17 cellular contexts compared by ENCODE assay signal in the genomic region with DNA sequence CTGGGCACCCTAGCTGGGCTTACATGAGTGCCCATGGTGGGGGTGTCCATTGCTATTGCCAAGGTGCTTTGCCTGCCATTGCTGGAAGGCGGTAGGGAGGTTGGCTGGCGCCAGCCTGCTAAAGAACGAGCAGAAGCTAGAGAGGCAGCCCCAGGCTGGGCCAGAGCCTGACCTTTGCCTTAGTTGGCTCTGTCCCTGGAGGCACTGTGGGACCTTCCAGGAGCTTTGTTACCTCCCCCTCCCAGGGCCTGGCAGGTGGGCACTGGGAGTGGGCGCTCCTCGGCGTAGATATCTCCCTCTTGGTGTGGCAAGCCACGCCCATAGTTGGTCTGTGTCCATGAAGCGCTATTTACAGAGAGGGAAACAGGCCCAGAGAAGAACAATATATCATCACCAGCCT. TPM values are rescaled to one million over a fixed set of nuclear protein-coding genes. Genes with fewer than 3 reads are reported as not detected.
A peak's percentile ranks its signal among the peaks of the same experiment; 100 is the strongest.
DNase-seq lines count a peak whose midpoint lies in the region; ATAC-seq, FAIRE-seq and TF ChIP-seq lines count a peak whose summit lies in the region.
"Had no signal": no experiment of that assay in that cellular context is flagged by ENCODE, and none has a peak within 500 bp of the region (broad histone marks: within the 10 kb centered on the region; RNA-seq: fewer than 3 reads in every experiment).

No MANE protein-coding gene starts in this region.

- intact Hi-C loops in left lung (cut with DNase I) = no loop called here

- no peak for TF ChIP-seq CTCF in astrocyte (IDR thresholded peaks at IDR 0.05; ENCODE audit: insufficient read depth, low read depth, low read length)
- TF ChIP-seq CTCF in liver (IDR thresholded peaks at IDR 0.05; ENCODE audit: low read depth, low read length, missing input control) = no peak
- no peak for TF ChIP-seq CTCF in left lung (IDR thresholded peaks at IDR 0.05)

- no peaks in the 10 kb centered on the region for H3K79me2 ChIP-seq in astrocyte (ENCODE audit: insufficient read depth, low read length)
- H3K79me2 ChIP-seq: parathyroid adenoma had no signal

- H3K27ac ChIP-seq in astrocyte (ENCODE audit: low read depth, low read length) = no peak overlapping the region
- H3K27ac ChIP-seq in liver (ENCODE audit: low read depth in 1 of 2, low read length in 2 of 2) = peak overlapping the region; percentile 21 to 61
- no peak overlapping the region for H3K27ac ChIP-seq in substantia nigra (ENCODE audit: low read depth, low read length, poor library complexity, severe bottlenecking)
- no peak overlapping the region for H3K27ac ChIP-seq in left lung
- H3K27ac ChIP-seq: parathyroid adenoma had no signal

- H3K4me1 Mint-ChIP-seq in astrocyte (ENCODE audit: low read depth, unreplicated experiment) = peaks cover 14% of the 10 kb centered on the region

- H3K9me3 Mint-ChIP-seq in astrocyte (ENCODE audit: unreplicated experiment) = no peaks in the 10 kb centered on the region
- H3K9me3 Mint-ChIP-seq: activated CD4-positive, alpha-beta T cell treated with anti-CD3 and anti-CD28 coated beads, Interleukin-2, amount 10 ng/mL, durations not matched to agents 7 days and 5 days; CD4-positive, alpha-beta memory T cell; T-helper 2 cell treated with Interferon-gamma antibody and Interleukin-4, amounts not matched to agents 5 μg/mL and 100 μg/mL, for 36 hours had no signal

- DNase-seq in NCI-H1105 (lab: John Stamatoyannopoulos, UW) (peak; percentile 20), astrocyte (ENCODE audit: low read depth) (no peak), substantia nigra (lab: John Stamatoyannopoulos, UW) (peak in 26 of 49 donors; percentile 2 to 55 (median 16)), RPMI8226 (no peak), mucosa of gallbladder (ENCODE audit: low spot score) (no peak), left lung (no peak)
- DNase-seq: activated CD4-positive, alpha-beta T cell treated with anti-CD3 and anti-CD28 coated beads, Interleukin-2, amount 10 ng/mL, durations not matched to agents 7 days and 5 days; CD4-positive, alpha-beta memory T cell; dermis blood vessel endothelial cell; mesendoderm; MV-4-11; NCI-H524 treated with DMSO at 0.1 percent for 48 hours had no signal

- H3K9ac ChIP-seq in astrocyte (ENCODE audit: low read length) (no peak overlapping the region), liver (ENCODE audit: low read depth in 1 of 2, low read length in 2 of 2) (no peak overlapping the region)
- H3K9ac ChIP-seq: parathyroid adenoma had no signal

- no peaks in the 10 kb centered on the region for H3K27me3 Mint-ChIP-seq in astrocyte (ENCODE audit: low read depth, unreplicated experiment)
- H3K27me3 Mint-ChIP-seq: activated CD4-positive, alpha-beta T cell treated with anti-CD3 and anti-CD28 coated beads, Interleukin-2, amount 10 ng/mL, durations not matched to agents 7 days and 5 days; CD4-positive, alpha-beta memory T cell had no signal

- H3K4me2 ChIP-seq in astrocyte (ENCODE audit: low read length) = no peak overlapping the region

- peaks cover 16% of the 10 kb centered on the region for H3K36me3 Mint-ChIP-seq in astrocyte (ENCODE audit: low read depth, unreplicated experiment)

- no peak for ATAC-seq in left lung

- no peaks in the 10 kb centered on the region for H3K27me3 ChIP-seq in astrocyte (ENCODE audit: insufficient read depth, low read length)
- no peaks in the 10 kb centered on the region for H3K27me3 ChIP-seq in liver (ENCODE audit: control insufficient read depth in 4 of 4, insufficient read depth in 4 of 4, low read length in 3 of 4)
- no peaks in the 10 kb centered on the region for H3K27me3 ChIP-seq in left lung
- H3K27me3 ChIP-seq: vagina had no signal

- H3K4me1 ChIP-seq in astrocyte (ENCODE audit: insufficient read depth, low read length) (peaks cover 22% of the 10 kb centered on the region), liver (ENCODE audit: control insufficient read depth in 4 of 4, insufficient read depth in 4 of 4, low read length in 3 of 4) (peaks cover 18 to 87% (median 74%) of the 10 kb centered on the region in 4 donors), left lung (peaks cover 12 to 29% of the 10 kb centered on the region in 2 donors)

- H3K9me3 ChIP-seq in astrocyte (ENCODE audit: insufficient read depth, low read depth, low read length) (no peaks in the 10 kb centered on the region), liver (ENCODE audit: control insufficient read depth in 4 of 4, low read length in 3 of 4) (no peaks in the 10 kb centered on the region), left lung (no peaks in the 10 kb centered on the region)
- H3K9me3 ChIP-seq: vagina had no signal

- no peak for TF ChIP-seq RAD21 in liver (IDR thresholded peaks at IDR 0.05)

- H4K20me1 ChIP-seq in astrocyte (ENCODE audit: insufficient read depth, low read length) = peaks cover 6% of the 10 kb centered on the region

- no peak overlapping the region for H3K4me3 Mint-ChIP-seq in astrocyte (ENCODE audit: unreplicated experiment)
- H3K4me3 Mint-ChIP-seq: T-helper 2 cell treated with Interferon-gamma antibody and Interleukin-4, amounts not matched to agents 5 μg/mL and 100 μg/mL, for 36 hours had no signal

- H3K36me3 ChIP-seq in astrocyte (ENCODE audit: insufficient read depth, low read length) (no peaks in the 10 kb centered on the region), liver (ENCODE audit: control insufficient read depth in 4 of 4, insufficient read depth in 3 of 4, low read depth in 1 of 4, low read length in 3 of 4) (peaks cover 0 to 9% (median 3%) of the 10 kb centered on the region in 4 donors), left lung (peaks cover 0 to 34% of the 10 kb centered on the region in 2 donors)

- H3K4me3 ChIP-seq in astrocyte (ENCODE audit: insufficient read depth, low read depth, low read length) = no peak overlapping the region
- H3K4me3 ChIP-seq in liver (ENCODE audit: low read depth in 1 of 3, low read length in 3 of 3) = no peak overlapping the region
- H3K4me3 ChIP-seq in left lung = no peak overlapping the region
- H3K4me3 ChIP-seq: vagina had no signal

- FAIRE-seq in astrocyte (lab: Jason Lieb, UNC) = no peak
- FAIRE-seq: GM18507 had no signal

- H2AFZ ChIP-seq in astrocyte (ENCODE audit: low read depth, low read length) = no peak overlapping the region
- H2AFZ ChIP-seq: parathyroid adenoma had no signal

- H3K27ac Mint-ChIP-seq in astrocyte (ENCODE audit: unreplicated experiment) = peak overlapping the region; percentile 41
- H3K27ac Mint-ChIP-seq: activated CD4-positive, alpha-beta T cell treated with anti-CD3 and anti-CD28 coated beads, Interleukin-2, amount 10 ng/mL, durations not matched to agents 7 days and 5 days; T-helper 2 cell treated with Interferon-gamma antibody and Interleukin-4, amounts not matched to agents 5 μg/mL and 100 μg/mL, for 36 hours had no signal

- WGBS in liver = 56% methylated on average over 8 of the region's 8 CpGs

TF ChIP-seq in liver, 16 proteins besides CTCF, POLR2A, EP300 and RAD21 (continues in another document):
- TF ChIP-seq MAX (IDR thresholded peaks at IDR 0.05) = no peak
- TF ChIP-seq, protein P1, sequence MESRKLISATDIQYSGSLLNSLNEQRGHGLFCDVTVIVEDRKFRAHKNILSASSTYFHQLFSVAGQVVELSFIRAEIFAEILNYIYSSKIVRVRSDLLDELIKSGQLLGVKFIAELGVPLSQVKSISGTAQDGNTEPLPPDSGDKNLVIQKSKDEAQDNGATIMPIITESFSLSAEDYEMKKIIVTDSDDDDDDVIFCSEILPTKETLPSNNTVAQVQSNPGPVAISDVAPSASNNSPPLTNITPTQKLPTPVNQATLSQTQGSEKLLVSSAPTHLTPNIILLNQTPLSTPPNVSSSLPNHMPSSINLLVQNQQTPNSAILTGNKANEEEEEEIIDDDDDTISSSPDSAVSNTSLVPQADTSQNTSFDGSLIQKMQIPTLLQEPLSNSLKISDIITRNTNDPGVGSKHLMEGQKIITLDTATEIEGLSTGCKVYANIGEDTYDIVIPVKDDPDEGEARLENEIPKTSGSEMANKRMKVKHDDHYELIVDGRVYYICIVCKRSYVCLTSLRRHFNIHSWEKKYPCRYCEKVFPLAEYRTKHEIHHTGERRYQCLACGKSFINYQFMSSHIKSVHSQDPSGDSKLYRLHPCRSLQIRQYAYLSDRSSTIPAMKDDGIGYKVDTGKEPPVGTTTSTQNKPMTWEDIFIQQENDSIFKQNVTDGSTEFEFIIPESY (IDR thresholded peaks at IDR 0.05) = no peak
- peak; percentile 65 for TF ChIP-seq SP1 (IDR thresholded peaks at IDR 0.05)
- peak; percentile 42 for TF ChIP-seq YY1 (IDR thresholded peaks at IDR 0.05)
- no peak for TF ChIP-seq TAF1 (conservative IDR thresholded peaks at IDR 0.05)
- peak; percentile 70 to 75 for TF ChIP-seq RXRA (IDR thresholded peaks at IDR 0.05)
- no peak for TF ChIP-seq EGR1 (IDR thresholded peaks at IDR 0.05; ENCODE audit: low read depth in 2 of 2)
- TF ChIP-seq FOXA2 (IDR thresholded peaks at IDR 0.05) = no peak
- TF ChIP-seq ATF3 (IDR thresholded peaks at IDR 0.05) = no peak

RNA-seq across cellular contexts. Expression of gene SLC25A42, which starts 2.3 kb away (rescaled TPM):
- total RNA-seq in astrocyte (7.6 and 7.9 TPM in 2 replicates), liver (10 to 100 TPM; 24.7 to 79.7 TPM), mucosa of gallbladder (10.5 TPM), left lung (10 to 100 TPM in 1 of 2 donors, 1 to 10 TPM in 1; 7.6 to 12.4 TPM)
- polyA plus RNA-seq in liver = 10 to 100 TPM; 40.7 to 89.6 TPM

RNA-seq across cellular contexts. Expression of gene ARMC6, which starts 28.1 kb away (rescaled TPM):
- total RNA-seq in astrocyte (31.9 and 36.0 TPM in 2 replicates), liver (10 to 100 TPM; 28.7 to 31.2 TPM), mucosa of gallbladder (19.5 TPM), left lung (10 to 100 TPM; 23.7 to 37.9 TPM)
- polyA plus RNA-seq in liver = 10 to 100 TPM; 23.9 to 38.3 TPM

RNA-seq across cellular contexts. Expression of gene SUGP2, which starts 28.2 kb away (rescaled TPM):
- 73.8 and 77.6 TPM in 2 replicates for total RNA-seq in astrocyte
- total RNA-seq in liver = 10 to 100 TPM; 18.7 to 29.0 TPM
- polyA plus RNA-seq in liver = 10 to 100 TPM in 1 of 2 donors, 1 to 10 TPM in 1; 9.6 to 19.7 TPM
- total RNA-seq in mucosa of gallbladder = 69.8 TPM
- total RNA-seq in left lung = 10 to 100 TPM; 64.2 to 80.3 TPM

Comparison
In these comparisons a context has a peak if more than half of its experiments do, and no peak if none do; other contexts are left out.
1. DNase-seq: peak in NCI-H1105 (single experiment) and substantia nigra (26 of 49); none in astrocyte (single experiment), RPMI8226 (single experiment), mucosa of gallbladder (single experiment) and left lung (0 of 2).
2. H3K27ac ChIP-seq: peak in liver (2 of 2); none in astrocyte (single experiment), substantia nigra (single experiment) and left lung (0 of 2).